Comparison of ENCODE assay signal across 8 cellular contexts in the genomic region with DNA sequence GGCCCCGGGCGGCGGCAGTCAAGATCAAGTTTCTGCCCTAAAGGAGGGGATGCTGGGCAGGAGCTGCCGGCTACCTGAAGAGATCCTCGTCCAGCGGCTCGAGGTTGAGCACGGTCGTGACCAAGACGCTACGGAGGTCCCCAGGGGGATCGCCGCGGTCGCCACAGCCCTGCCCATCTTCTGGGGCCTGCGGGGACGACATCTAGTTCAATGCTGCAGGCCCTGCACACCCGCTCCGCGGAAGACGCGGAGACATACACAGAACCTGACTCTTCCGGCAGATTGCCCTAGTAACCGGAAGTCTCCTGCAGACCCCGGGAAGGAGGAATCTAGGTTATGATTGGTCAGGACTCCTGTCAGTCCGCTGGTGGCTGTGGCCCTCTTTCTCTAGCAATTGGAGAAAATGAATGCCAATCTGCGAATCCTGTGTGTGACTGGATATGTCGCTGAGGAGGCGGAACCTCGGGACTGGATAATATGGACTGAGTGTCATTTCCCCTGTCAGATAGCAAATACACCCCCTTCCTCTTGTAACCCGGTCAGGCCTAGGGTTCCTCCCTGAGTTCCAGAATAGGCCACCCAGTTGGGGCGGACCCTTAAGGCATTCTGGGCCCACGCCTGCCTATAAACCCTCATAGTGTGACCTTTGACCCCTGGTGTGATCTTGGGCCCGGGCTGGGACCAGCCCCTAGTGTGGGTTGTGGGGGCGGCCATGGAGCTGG. TPM values are rescaled to one million over a fixed set of nuclear protein-coding genes. Genes with fewer than 3 reads are reported as not detected.
DNase-seq lines count a peak whose midpoint lies in the region; ATAC-seq, FAIRE-seq and TF ChIP-seq lines count a peak whose summit lies in the region.

ACOT8 (minus strand) TSS at position 279 of the 722 bp plus-strand sequence; CDS start at position 202, 77 bp downstream.
ZSWIM3 (plus strand) TSS at position 501 of the 722 bp plus-strand sequence; CDS start at position 713, 212 bp downstream.

- H3K9me3 ChIP-seq in endothelial cell of umbilical vein (replicated peaks; ENCODE audit: control insufficient read depth, insufficient read depth, low read length) = no peaks in the 10 kb centered on the region

- ATAC-seq in GM21390 (IDR thresholded peaks at IDR 0.05; ENCODE audit: unreplicated experiment) = peak; percentile 98

- intact Hi-C loops in Calu3 (cut with micrococcal nuclease; ENCODE audit: unreplicated experiment) (no loop called here), endothelial cell of umbilical vein (cut with micrococcal nuclease) (loop anchor here (1.0 to 2.0 kb wide), 6 partner anchors 23 to 78 kb away; partner anchors contain the start of genes CTSA, NEURL2, PCIF1 and UBE2C)

- DNase-seq in Calu3 = peak; percentile 99
- peak; percentile 33 to 100 (median 98) for DNase-seq in HUDEP-2 (lab: John Stamatoyannopoulos, UW; ENCODE audit: unreplicated experiment in 76 of 76)
- peak; percentile 99 for DNase-seq in NOMO-1 treated with dmso at 0.1 percent for 144 hours (lab: John Stamatoyannopoulos, UW; ENCODE audit: unreplicated experiment)
- peak; percentile 97 for DNase-seq in activated CD8-positive, alpha-beta memory T cell treated with anti-CD3 and anti-CD28 coated beads, Interleukin-2, amount 50 U/mL, for 1 hour (ENCODE audit: extremely low read depth)
- peak; percentile 99 for DNase-seq in endothelial cell of umbilical vein (ENCODE audit: low read depth, low spot score)
- peak; percentile 90 to 93 for DNase-seq in mesothelial cell of epicardium (ENCODE audit: low spot score in 2 of 2, unreplicated experiment in 2 of 2)
- peak; percentile 74 to 92 for DNase-seq in stimulated activated CD8-positive, alpha-beta memory T cell treated with anti-CD3 and anti-CD28 coated beads, Interleukin-15, amount 100 ng/mL, for 4 hours (ENCODE audit: low read depth in 2 of 2)

- no peaks in the 10 kb centered on the region for H3K36me3 ChIP-seq in endothelial cell of umbilical vein (ENCODE audit: control insufficient read depth in 2 of 2, extremely low read depth in 1 of 2, insufficient read depth in 2 of 2, low read length in 2 of 2)

- H3K9me3 Mint-ChIP-seq in Calu3 (ENCODE audit: low read depth, unreplicated experiment) = peaks cover 3% of the 10 kb centered on the region
- H3K9me3 Mint-ChIP-seq in mesothelial cell of epicardium = no peaks in the 10 kb centered on the region

- BruUV-seq in Calu3 (replicated peaks; lab: Mats Ljungman, UMichigan) = no TSS peak
- BruUV-seq in endothelial cell of umbilical vein (replicated peaks; lab: Mats Ljungman, UMichigan) = no TSS peak

- peak within 1 kb of the TSS; percentile 77 for H2AFZ ChIP-seq in endothelial cell of umbilical vein (ENCODE audit: low read depth, low read length)

- H3K79me2 ChIP-seq in endothelial cell of umbilical vein (ENCODE audit: control insufficient read depth, insufficient read depth, low read length) = peaks cover 9% of the 10 kb centered on the region

- peak within 1 kb of the TSS; percentile 32 to 78 (median 66) for H3K4me3 ChIP-seq in endothelial cell of umbilical vein (replicated peaks in 1 of 3; ENCODE audit: insufficient read depth in 1 of 3, low read depth in 1 of 3, low read length in 3 of 3)

- no peaks in the 10 kb centered on the region for H3K27me3 Mint-ChIP-seq in Calu3 (ENCODE audit: unreplicated experiment)
- H3K27me3 Mint-ChIP-seq in mesothelial cell of epicardium (ENCODE audit: low read depth) = no peaks in the 10 kb centered on the region

- H4K20me1 ChIP-seq in endothelial cell of umbilical vein (replicated peaks; ENCODE audit: control insufficient read depth, extremely low read depth, insufficient read depth, low read length) = no peaks in the 10 kb centered on the region

- peaks cover 12% of the 10 kb centered on the region for H3K4me1 ChIP-seq in endothelial cell of umbilical vein (ENCODE audit: control insufficient read depth, extremely low read depth, insufficient read depth, low read length)

- H3K27ac Mint-ChIP-seq in Calu3 (ENCODE audit: unreplicated experiment) (peak within 1 kb of the TSS; percentile 79), mesothelial cell of epicardium (peak within 1 kb of the TSS; percentile 88)

- peak; percentile 91 for TF ChIP-seq POLR2A in endothelial cell of umbilical vein (IDR thresholded peaks at IDR 0.05; ENCODE audit: low read depth, low read length)

- POLR2A ChIA-PET in endothelial cell of umbilical vein (lab: Charles Lee) = interaction anchor here (0.6 to 1.7 kb wide), 2 partner anchors 24 to 46 kb away, joined by 5 to 7 read pairs; partner anchors contain the start of gene ZSWIM1

- peak within 1 kb of the TSS; percentile 51 for H3K27ac ChIP-seq in endothelial cell of umbilical vein (ENCODE audit: insufficient read depth, low read depth, low read length)

- no peaks in the 10 kb centered on the region for H3K9me1 ChIP-seq in endothelial cell of umbilical vein (replicated peaks; ENCODE audit: control insufficient read depth, extremely low read depth, insufficient read depth, low read length)

- dilution Hi-C loops in endothelial cell of umbilical vein (cut with MboI; ENCODE audit: extremely low pct_ligation_motif_present, low sequenced_read_pairs) = no loop called here

- peak within 1 kb of the TSS; percentile 82 for H3K4me2 ChIP-seq in endothelial cell of umbilical vein (ENCODE audit: insufficient read depth, low read length)

- H3K4me1 Mint-ChIP-seq in Calu3 (ENCODE audit: low read depth, unreplicated experiment) (peaks cover 38% of the 10 kb centered on the region), mesothelial cell of epicardium (peaks cover 34% of the 10 kb centered on the region)

- CTCF ChIA-PET in Calu3 (lab: Charles Lee) (interaction anchor here (0.6 to 1.5 kb wide), 4 partner anchors 10 to 517 kb away, joined by 3 to 6 read pairs (median 4); partner anchors contain the start of gene ZSWIM1), endothelial cell of umbilical vein (lab: Charles Lee) (interaction anchor here (1.1 to 1.9 kb wide), 4 partner anchors 17 to 59 kb away, joined by 3 to 10 read pairs (median 4); no protein-coding TSS in a partner anchor)

- H3K27me3 ChIP-seq in endothelial cell of umbilical vein (ENCODE audit: control insufficient read depth in 2 of 2, insufficient read depth in 2 of 2, low read length in 2 of 2) = no peaks in the 10 kb centered on the region

- H3K36me3 Mint-ChIP-seq in Calu3 (ENCODE audit: insufficient read depth, unreplicated experiment) (peaks cover 26% of the 10 kb centered on the region), mesothelial cell of epicardium (peaks cover 4% of the 10 kb centered on the region)

- peak; percentile 100 for FAIRE-seq in endothelial cell of umbilical vein (lab: Jason Lieb, UNC)

- peak within 1 kb of the TSS; percentile 48 for H3K9ac ChIP-seq in endothelial cell of umbilical vein (replicated peaks; ENCODE audit: extremely low read depth, insufficient read depth, low read length)

- no peak for TF ChIP-seq CTCF in Calu3 (IDR thresholded peaks at IDR 0.05; ENCODE audit: unreplicated experiment)
- TF ChIP-seq CTCF in endothelial cell of umbilical vein (IDR thresholded peaks at IDR 0.05; ENCODE audit: extremely low read depth in 1 of 2, insufficient read depth in 1 of 2, low read depth in 1 of 2, low read length in 2 of 2) = no peak
- no peak for TF ChIP-seq CTCF in mesothelial cell of epicardium (IDR thresholded peaks at IDR 0.05; ENCODE audit: unreplicated experiment)

- H3K4me3 Mint-ChIP-seq in Calu3 (ENCODE audit: low read depth, unreplicated experiment) (peak within 1 kb of the TSS; percentile 94), mesothelial cell of epicardium (peak within 1 kb of the TSS; percentile 93)

TF ChIP-seq in endothelial cell of umbilical vein, 7 proteins besides CTCF, POLR2A, EP300 and RAD21:
- TF ChIP-seq POLR2AphosphoS5 (IDR thresholded peaks at IDR 0.05; ENCODE audit: insufficient read depth, low read depth, low read length) (peak; percentile 75), JUN (IDR thresholded peaks at IDR 0.05; ENCODE audit: borderline replicate concordance, insufficient read depth, insufficient read length, low read depth) (no peak)

RNA-seq across cellular contexts. Expression of gene ACOT8, which starts in this region (rescaled TPM):
- 37.9 and 39.9 TPM in 2 replicates for total RNA-seq in Calu3 (2022)
- 15.5 and 15.8 TPM in 2 replicates for total RNA-seq in endothelial cell of umbilical vein
- polyA plus RNA-seq in endothelial cell of umbilical vein = 50.9 and 58.8 TPM in 2 replicates
- 28.4 and 35.1 TPM in 2 replicates for polyA plus RNA-seq in endothelial cell of umbilical vein (2011; cell fraction: cytosol; rRNA removed)
- 35.4 and 40.5 TPM in 2 replicates for polyA plus RNA-seq in endothelial cell of umbilical vein (2011; cell fraction: nucleus; rRNA removed)
- polyA plus RNA-seq in endothelial cell of umbilical vein (2012) = 16.9 and 19.9 TPM in 2 replicates
- polyA minus RNA-seq in endothelial cell of umbilical vein = 20.7 and 22.3 TPM in 2 replicates
- polyA minus RNA-seq in endothelial cell of umbilical vein (2011; cell fraction: cytosol; rRNA and poly(A)+ RNA removed) = 20.2 TPM
- 15.9 and 17.7 TPM in 2 replicates for polyA minus RNA-seq in endothelial cell of umbilical vein (2011; cell fraction: nucleus; rRNA and poly(A)+ RNA removed)
- total RNA-seq in mesothelial cell of epicardium = 19.8 to 20.9 TPM (median 20.6 TPM) in 3 replicates

RNA-seq across cellular contexts. Expression of gene ZSWIM3, which starts in this region (rescaled TPM):
- total RNA-seq in Calu3 (2022) (5.2 and 6.1 TPM in 2 replicates), endothelial cell of umbilical vein (4.2 and 4.4 TPM in 2 replicates), mesothelial cell of epicardium (3.7 to 4.6 TPM (median 4.4 TPM) in 3 replicates)
- polyA plus RNA-seq in endothelial cell of umbilical vein = 3.8 and 4.5 TPM in 2 replicates
- 2.8 and 2.9 TPM in 2 replicates for polyA plus RNA-seq in endothelial cell of umbilical vein (2011; cell fraction: cytosol; rRNA removed)
- 2.9 and 3.1 TPM in 2 replicates for polyA plus RNA-seq in endothelial cell of umbilical vein (2011; cell fraction: nucleus; rRNA removed)
- polyA plus RNA-seq in endothelial cell of umbilical vein (2012) = 3.7 and 4.2 TPM in 2 replicates
- polyA minus RNA-seq in endothelial cell of umbilical vein = 12.4 and 13.1 TPM in 2 replicates
- polyA minus RNA-seq in endothelial cell of umbilical vein (2011; cell fraction: cytosol; rRNA and poly(A)+ RNA removed) = 4.7 TPM
- polyA minus RNA-seq in endothelial cell of umbilical vein (2011; cell fraction: nucleus; rRNA and poly(A)+ RNA removed) = 2.2 and 2.5 TPM in 2 replicates

Comparison
In these comparisons a context has a peak if more than half of its experiments do, and no peak if none do; other contexts are left out.
1. Peak in every context shown above with its lines: DNase-seq, ATAC-seq, H3K4me3 ChIP-seq and H3K27ac ChIP-seq.